In the genomic region with DNA sequence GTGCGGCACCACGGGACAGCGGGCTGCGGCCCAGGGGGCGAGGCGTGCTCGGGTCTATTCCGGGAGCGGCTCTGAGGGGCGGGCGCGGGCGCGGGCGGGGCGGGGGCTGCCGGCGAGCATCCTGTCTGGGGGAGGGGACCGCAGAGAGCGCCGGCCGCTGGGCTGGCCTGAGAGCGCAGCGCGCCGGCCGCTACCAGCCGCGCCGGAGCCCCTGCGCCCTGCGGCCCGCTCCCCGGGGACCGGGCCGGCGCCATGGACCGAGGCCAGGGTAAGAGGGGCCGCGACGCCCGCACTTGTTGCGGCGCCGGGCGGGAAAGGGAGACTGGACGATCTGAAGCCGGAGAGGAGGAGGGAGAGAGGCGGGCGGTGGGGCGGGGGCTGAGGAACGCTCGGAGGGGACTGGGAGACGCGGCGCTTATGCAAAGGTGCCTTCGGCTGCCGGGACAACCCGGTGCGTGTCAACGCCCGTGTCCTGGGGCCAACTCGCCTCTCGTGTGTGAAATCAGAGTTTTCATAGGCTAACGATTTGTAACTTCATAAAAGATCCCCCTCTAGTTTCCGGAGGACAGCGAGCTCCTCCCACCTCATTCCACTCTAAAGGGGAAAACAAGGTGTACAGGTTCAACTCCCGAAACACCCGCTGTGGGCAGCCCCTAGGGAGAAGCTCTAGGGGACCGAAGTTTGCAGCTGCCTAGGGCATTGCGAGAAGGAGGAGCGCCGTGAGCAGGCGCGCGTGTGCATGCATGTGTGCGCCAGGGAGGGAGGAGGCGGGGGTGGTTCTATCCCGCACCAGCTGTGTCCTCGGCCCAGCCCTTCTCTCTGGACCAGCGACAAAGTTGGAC, we compare ENCODE assay signal across 8 cellular contexts. TPM values are rescaled to one million over a fixed set of nuclear protein-coding genes. Genes with fewer than 3 reads are reported as not detected.
DNase-seq lines count a peak whose midpoint lies in the region; ATAC-seq and TF ChIP-seq lines count a peak whose summit lies in the region.

Gene AFAP1L1 (plus strand): TSS at position 143 of the 842 bp plus-strand sequence. CDS start 110 bp downstream, at position 253.

- H3K4me1 Mint-ChIP-seq in activated CD4-positive, alpha-beta T cell treated with anti-CD3 and anti-CD28 coated beads, Interleukin-2, amount 10 ng/mL, durations not matched to agents 24 days and 14 days = peaks cover 6% of the 10 kb centered on the region

- no peaks in the 10 kb centered on the region for H3K27me3 ChIP-seq in PC-9 (ENCODE audit: insufficient read depth, low read depth)
- H3K27me3 ChIP-seq in brain microvascular endothelial cell (replicated peaks) = no peaks in the 10 kb centered on the region

- no peaks in the 10 kb centered on the region for H3K36me3 ChIP-seq in PC-9 (ENCODE audit: low read depth)
- H3K36me3 ChIP-seq in brain microvascular endothelial cell (replicated peaks) = no peaks in the 10 kb centered on the region

- peak within 1 kb of the TSS; percentile 77 for H3K4me2 ChIP-seq in PC-9

- H3K27ac Mint-ChIP-seq in activated CD4-positive, alpha-beta T cell treated with anti-CD3 and anti-CD28 coated beads, Interleukin-2, amount 10 ng/mL, durations not matched to agents 24 days and 14 days = no peak within 1 kb of the TSS

- in situ Hi-C loops in brain microvascular endothelial cell (cut with HindIII; ENCODE audit: low pct_ligation_motif_present, low sequenced_read_pairs) = no loop called here

- intact Hi-C loops in activated CD4-positive, alpha-beta T cell treated with anti-CD3 and anti-CD28 coated beads, Interleukin-2, amount 10 ng/mL, durations not matched to agents 24 days and 14 days (cut with micrococcal nuclease) = no loop called here
- intact Hi-C loops in PC-9 (cut with micrococcal nuclease; ENCODE audit: unreplicated experiment) (loop anchor here (2.0 to 5.0 kb wide), 4 partner anchors 73 to 445 kb away; partner anchors contain the start of genes ADRB2 and GRPEL2), posterior cingulate gyrus (cut with DNase I) (no loop called here)

- peaks cover 64% of the 10 kb centered on the region for H3K27me3 Mint-ChIP-seq in activated CD4-positive, alpha-beta T cell treated with anti-CD3 and anti-CD28 coated beads, Interleukin-2, amount 10 ng/mL, durations not matched to agents 24 days and 14 days

- POLR2A ChIA-PET in PC-9 (lab: Charles Lee; ENCODE audit: unreplicated experiment) = interaction anchor here (0.6 to 1.0 kb wide), 5 partner anchors 45 to 1512 kb away, joined by 3 to 8 read pairs (median 6); no protein-coding TSS in a partner anchor

- peaks cover 4% of the 10 kb centered on the region for H3F3A ChIP-seq in PC-9 (ENCODE audit: insufficient read depth, low read depth)

- H3K4me3 ChIP-seq in PC-9 = peak within 1 kb of the TSS; percentile 80
- peak within 1 kb of the TSS; percentile 70 for H3K4me3 ChIP-seq in brain microvascular endothelial cell (ENCODE audit: low read depth, low read length)

- H3K36me3 Mint-ChIP-seq in activated CD4-positive, alpha-beta T cell treated with anti-CD3 and anti-CD28 coated beads, Interleukin-2, amount 10 ng/mL, durations not matched to agents 24 days and 14 days (ENCODE audit: low read depth) = no peaks in the 10 kb centered on the region

- no peaks in the 10 kb centered on the region; the same call in 1 of the 2 replicates for H3K79me2 ChIP-seq in PC-9 (ENCODE audit: low read depth)

- H3K27ac ChIP-seq in PC-9 (peak within 1 kb of the TSS; percentile 27), brain microvascular endothelial cell (no peak within 1 kb of the TSS)

- TF ChIP-seq CTCF in PC-9 (conservative IDR thresholded peaks at IDR 0.05) (no peak), brain microvascular endothelial cell (IDR thresholded peaks at IDR 0.05; ENCODE audit: low read depth, low read length, missing control alignments) (no peak)

- CTCF ChIA-PET in PC-9 (lab: Charles Lee) = no interaction called here

- no peaks in the 10 kb centered on the region for H4K20me1 ChIP-seq in PC-9 (ENCODE audit: insufficient read depth)

- H3K9me3 ChIP-seq in PC-9 (ENCODE audit: insufficient read depth, low read depth) = no peaks in the 10 kb centered on the region

- peak; percentile 66 for DNase-seq in activated CD4-positive, alpha-beta T cell treated with anti-CD3 and anti-CD28 coated beads, Interleukin-2, amount 10 ng/mL, durations not matched to agents 24 days and 14 days
- DNase-seq in activated CD4-positive, alpha-beta T cell treated with anti-CD3 and anti-CD28 coated beads for 1 hour = no peak
- DNase-seq in PC-9 = peak; percentile 53 to 66
- DNase-seq in brain microvascular endothelial cell = no peak
- DNase-seq in hepatic stellate cell (ENCODE audit: low spot score) = peak; percentile 80
- peak; percentile 17 to 93 (median 55) for DNase-seq in posterior cingulate gyrus
- DNase-seq in NCI-H1930 (lab: John Stamatoyannopoulos, UW) = no peak

- no peaks in the 10 kb centered on the region for H3K9me2 ChIP-seq in PC-9 (ENCODE audit: insufficient read depth)

- peaks cover 13% of the 10 kb centered on the region for H3K4me1 ChIP-seq in PC-9 (replicated peaks; ENCODE audit: insufficient read depth)

- TSS peak; percentile 31 for BruUV-seq in PC-9 (replicated peaks; lab: Mats Ljungman, UMichigan)

- H3K4me3 Mint-ChIP-seq in activated CD4-positive, alpha-beta T cell treated with anti-CD3 and anti-CD28 coated beads, Interleukin-2, amount 10 ng/mL, durations not matched to agents 24 days and 14 days = peak within 1 kb of the TSS; percentile 82

- peak within 1 kb of the TSS; percentile 97 for H2AFZ ChIP-seq in PC-9

- no peaks in the 10 kb centered on the region for H3K9me3 Mint-ChIP-seq in activated CD4-positive, alpha-beta T cell treated with anti-CD3 and anti-CD28 coated beads, Interleukin-2, amount 10 ng/mL, durations not matched to agents 24 days and 14 days

- no peak for ATAC-seq in HG02970 (IDR thresholded peaks at IDR 0.05; ENCODE audit: low FRiP score, unreplicated experiment)

RNA-seq across cellular contexts. Expression of gene AFAP1L1, which starts in this region (rescaled TPM):
- total RNA-seq in activated CD4-positive, alpha-beta T cell treated with anti-CD3 and anti-CD28 coated beads, Interleukin-2, amount 10 ng/mL, durations not matched to agents 24 days and 14 days = not detected in 2 replicates
- 9.6 and 13.2 TPM in 2 replicates for total RNA-seq in PC-9 (2021)

Comparison
In these comparisons a context has a peak if more than half of its experiments do, and no peak if none do; other contexts are left out.
1. RNA of gene AFAP1L1 (total RNA-seq): 9.6 to 13.2 TPM in PC-9; not detected in activated CD4-positive, alpha-beta T cell treated with anti-CD3 and anti-CD28 coated beads, Interleukin-2, amount 10 ng/mL, durations not matched to agents 24 days and 14 days; every median in the first group is over 10 times any median in the second.
2. Peak in DNase-seq in activated CD4-positive, alpha-beta T cell treated with anti-CD3 and anti-CD28 coated beads, Interleukin-2, amount 10 ng/mL, durations not matched to agents 24 days and 14 days; RNA of the gene not detected or under 1 TPM.
3. DNase-seq: peak in PC-9 (2 of 2), hepatic stellate cell (single experiment) and posterior cingulate gyrus (10 of 10); none in activated CD4-positive, alpha-beta T cell treated with anti-CD3 and anti-CD28 coated beads for 1 hour (single experiment), brain microvascular endothelial cell (single experiment) and NCI-H1930 (0 of 2).